In genomic region chr5:149561848-149562247, GRCh38 we compare ENCODE assay signal across 9 cellular contexts. TPM values are rescaled to one million over a fixed set of nuclear protein-coding genes. Genes with fewer than 3 reads are reported as not detected.
DNase-seq lines count a peak whose midpoint lies in the region; ATAC-seq, FAIRE-seq and TF ChIP-seq lines count a peak whose summit lies in the region.
"Had no signal": no experiment of that assay in that cellular context is flagged by ENCODE, and none has a peak within 500 bp of the region (broad histone marks: within the 10 kb centered on the region; RNA-seq: fewer than 3 reads in every experiment).

No MANE protein-coding gene starts in this region.

- H3K4me1 ChIP-seq in HUES64 (ENCODE audit: insufficient read depth, low read length) (peaks cover 36% of the 10 kb centered on the region), keratinocyte (ENCODE audit: control insufficient read depth, extremely low read depth, insufficient read depth, low read length) (peaks cover 25% of the 10 kb centered on the region), tibial nerve (peaks cover 0 to 45% (median 32%) of the 10 kb centered on the region in 4 donors)

- in situ Hi-C loops in astrocyte of the cerebellum (cut with HindIII; ENCODE audit: low sequenced_read_pairs) = no loop called here

- no peaks in the 10 kb centered on the region for H3K79me2 ChIP-seq in keratinocyte (ENCODE audit: control insufficient read depth, insufficient read depth, low read length)

- CTCF ChIA-PET in activated CD8-positive, alpha-beta memory T cell treated with anti-CD3 and anti-CD28 coated beads, Interleukin-2, amount 10 ng/mL, durations not matched to agents 7 days and 5 days (lab: Charles Lee) = interaction anchor here (0.6 to 4.8 kb wide), 12 partner anchors 10 to 181 kb away, joined by 3 to 32 read pairs (median 6); partner anchors contain the start of gene CSNK1A1

- peak in 1 of 2 donors; percentile 76 for TF ChIP-seq EP300 in tibial nerve (IDR thresholded peaks at IDR 0.05)

- 63% methylated on average over 1 of the region's 2 CpGs for WGBS in HUES64
- WGBS in tibial nerve, 2 donors = 16 to 25% methylated on average over 2 of the region's 2 CpGs

- no peaks in the 10 kb centered on the region for H4K20me1 ChIP-seq in keratinocyte (ENCODE audit: control insufficient read depth, extremely low read depth, insufficient read depth, low read length)

- no peak overlapping the region for H3K27ac Mint-ChIP-seq in activated CD8-positive, alpha-beta memory T cell treated with anti-CD3 and anti-CD28 coated beads, Interleukin-2, amount 10 ng/mL, durations not matched to agents 7 days and 5 days
- H3K27ac Mint-ChIP-seq in glutamatergic neuron (ENCODE audit: unreplicated experiment) = no peak overlapping the region

- no peak overlapping the region for H2AFZ ChIP-seq in keratinocyte (ENCODE audit: control insufficient read depth, low read length)

- H3K4me3 ChIP-seq in AG10803 (ENCODE audit: low read length) (peak overlapping the region; percentile 28; the same call in 1 of the 2 replicates), HUES64 (ENCODE audit: low read length) (no peak overlapping the region), astrocyte of the cerebellum (ENCODE audit: low read depth, low read length) (no peak overlapping the region), keratinocyte (ENCODE audit: control insufficient read depth in 2 of 3, extremely low read depth in 1 of 3, insufficient read depth in 2 of 3, low read depth in 1 of 3, low read length in 3 of 3) (peak overlapping the region in 2 of 3 experiments; percentile 58), tibial nerve (no peak overlapping the region)

- TF ChIP-seq CTCF in AG10803 (conservative IDR thresholded peaks at IDR 0.05; ENCODE audit: low read length) (no peak), astrocyte of the cerebellum (IDR thresholded peaks at IDR 0.05; ENCODE audit: low read depth, low read length, missing control alignments) (no peak), keratinocyte (optimal IDR thresholded peaks at IDR 0.05 in 1 of 3, IDR thresholded peaks at IDR 0.05 in 1 of 3, conservative IDR thresholded peaks at IDR 0.05 in 1 of 3; ENCODE audit: extremely low read depth in 1 of 3, insufficient read depth in 2 of 3, low read length in 3 of 3) (no peak), tibial nerve (IDR thresholded peaks at IDR 0.05) (no peak), glutamatergic neuron (IDR thresholded peaks at IDR 0.05; ENCODE audit: partially characterized antibody, unreplicated experiment) (no peak)

- H3K36me3 ChIP-seq in HUES64 (ENCODE audit: insufficient read depth, low read length) = no peaks in the 10 kb centered on the region
- no peaks in the 10 kb centered on the region for H3K36me3 ChIP-seq in keratinocyte (ENCODE audit: control insufficient read depth in 2 of 2, extremely low read depth in 1 of 2, insufficient read depth in 2 of 2, low read length in 2 of 2)
- no peaks in the 10 kb centered on the region for H3K36me3 ChIP-seq in tibial nerve

- no peak for ATAC-seq in activated CD8-positive, alpha-beta memory T cell treated with anti-CD3 and anti-CD28 coated beads, Interleukin-2, amount 10 ng/mL, durations not matched to agents 7 days and 5 days
- no peak for ATAC-seq in GM19328 (IDR thresholded peaks at IDR 0.05; ENCODE audit: unreplicated experiment)

- dilution Hi-C loops in keratinocyte (cut with MboI; ENCODE audit: extremely low pct_ligation_motif_present, low sequenced_read_pairs) = no loop called here

- peak in 1 of 2 donors; percentile 9 for TF ChIP-seq POLR2A in tibial nerve (IDR thresholded peaks at IDR 0.05)

- peaks cover 5% of the 10 kb centered on the region for H3K4me1 Mint-ChIP-seq in activated CD8-positive, alpha-beta memory T cell treated with anti-CD3 and anti-CD28 coated beads, Interleukin-2, amount 10 ng/mL, durations not matched to agents 7 days and 5 days
- no peaks in the 10 kb centered on the region for H3K4me1 Mint-ChIP-seq in glutamatergic neuron (ENCODE audit: low read depth, unreplicated experiment)

- peak overlapping the region; percentile 94 for H3K27ac ChIP-seq in HUES64 (ENCODE audit: low read depth, low read length)
- peak overlapping the region; percentile 92 for H3K27ac ChIP-seq in keratinocyte (ENCODE audit: control insufficient read depth, insufficient read depth, low read length)
- peak overlapping the region; percentile 51 to 92 (median 69) for H3K27ac ChIP-seq in tibial nerve

- peak; percentile 85 for FAIRE-seq in keratinocyte (lab: Jason Lieb, UNC)

- no peak overlapping the region for H3K4me3 Mint-ChIP-seq in activated CD8-positive, alpha-beta memory T cell treated with anti-CD3 and anti-CD28 coated beads, Interleukin-2, amount 10 ng/mL, durations not matched to agents 7 days and 5 days
- H3K4me3 Mint-ChIP-seq in glutamatergic neuron (ENCODE audit: unreplicated experiment) = no peak overlapping the region

- no peaks in the 10 kb centered on the region for H3K9me3 Mint-ChIP-seq in activated CD8-positive, alpha-beta memory T cell treated with anti-CD3 and anti-CD28 coated beads, Interleukin-2, amount 10 ng/mL, durations not matched to agents 7 days and 5 days (ENCODE audit: low read depth)
- H3K9me3 Mint-ChIP-seq in glutamatergic neuron (ENCODE audit: unreplicated experiment) = no peaks in the 10 kb centered on the region

- H3K9me3 ChIP-seq in HUES64 (ENCODE audit: insufficient read depth, low read depth, low read length) (no peaks in the 10 kb centered on the region), keratinocyte (ENCODE audit: control insufficient read depth, low read depth, low read length) (no peaks in the 10 kb centered on the region), tibial nerve (no peaks in the 10 kb centered on the region)

- H3K36me3 Mint-ChIP-seq in activated CD8-positive, alpha-beta memory T cell treated with anti-CD3 and anti-CD28 coated beads, Interleukin-2, amount 10 ng/mL, durations not matched to agents 7 days and 5 days = no peaks in the 10 kb centered on the region
- no peaks in the 10 kb centered on the region for H3K36me3 Mint-ChIP-seq in glutamatergic neuron (ENCODE audit: unreplicated experiment)

- H3K27me3 ChIP-seq in HUES64 (ENCODE audit: insufficient read depth, low read length) (no peaks in the 10 kb centered on the region), keratinocyte (ENCODE audit: control insufficient read depth, extremely low read depth, insufficient read depth, low read length) (no peaks in the 10 kb centered on the region), tibial nerve (no peaks in the 10 kb centered on the region)

- H3K4me2 ChIP-seq in keratinocyte (ENCODE audit: control insufficient read depth, extremely low read depth, insufficient read depth, low read depth, low read length) = peak overlapping the region; percentile 84

- peak overlapping the region; percentile 74; the same call in 1 of the 2 replicates for H3K9ac ChIP-seq in HUES64 (ENCODE audit: low read depth, low read length)
- peak overlapping the region; percentile 67 for H3K9ac ChIP-seq in keratinocyte (ENCODE audit: control insufficient read depth, extremely low read depth, insufficient read depth, low read length)

- H3K27me3 Mint-ChIP-seq in activated CD8-positive, alpha-beta memory T cell treated with anti-CD3 and anti-CD28 coated beads, Interleukin-2, amount 10 ng/mL, durations not matched to agents 7 days and 5 days = no peaks in the 10 kb centered on the region
- H3K27me3 Mint-ChIP-seq in glutamatergic neuron (ENCODE audit: unreplicated experiment) = peaks cover 3% of the 10 kb centered on the region

- no peaks in the 10 kb centered on the region for H3K9me1 ChIP-seq in keratinocyte (ENCODE audit: control insufficient read depth, extremely low read depth, insufficient read depth, low read length)

- DNase-seq in AG10803 (ENCODE audit: low read depth) (peak; percentile 95), astrocyte of the cerebellum (ENCODE audit: low read depth) (peak; percentile 93), keratinocyte (ENCODE audit: low read depth, low spot score) (peak; percentile 81), tibial nerve (ENCODE audit: low spot score in 2 of 2) (peak in 1 of 2 donors; percentile 22), glutamatergic neuron (no peak)
- DNase-seq in activated CD8-positive, alpha-beta memory T cell treated with anti-CD3 and anti-CD28 coated beads, Interleukin-2, amount 10 ng/mL, durations not matched to agents 7 days and 5 days = no peak

RNA-seq across cellular contexts. Expression of gene CSNK1A1, which starts 10.6 kb away (rescaled TPM):
- polyA plus RNA-seq in HUES64 (2013, experiment 1 of 2) = 155 TPM
- polyA plus RNA-seq in HUES64 (2013, experiment 2 of 2) = 160 TPM
- 195 to 289 TPM (median 265 TPM) in 3 replicates for polyA plus RNA-seq in keratinocyte
- 951 TPM for polyA plus RNA-seq in keratinocyte (2011; ENCODE audit: low read depth)
- polyA plus RNA-seq in keratinocyte (2011; cell fraction: cytosol; rRNA removed) = 163 and 296 TPM in 2 replicates
- polyA plus RNA-seq in keratinocyte (2011; cell fraction: nucleus; rRNA removed) = 204 and 245 TPM in 2 replicates
- polyA plus RNA-seq in keratinocyte (2012; ENCODE audit: low replicate concordance) = 203 and 302 TPM in 2 replicates
- polyA minus RNA-seq in keratinocyte = 139 to 440 TPM (median 413 TPM) in 3 replicates
- polyA minus RNA-seq in keratinocyte (2011; cell fraction: cytosol; rRNA and poly(A)+ RNA removed) = 372 TPM
- polyA minus RNA-seq in keratinocyte (2011; cell fraction: nucleus; rRNA and poly(A)+ RNA removed) = 205 and 376 TPM in 2 replicates
- 100 to 1,000 TPM; 146 to 200 (median 166) TPM for total RNA-seq in tibial nerve
- total RNA-seq in activated CD8-positive, alpha-beta memory T cell treated with anti-CD3 and anti-CD28 coated beads, Interleukin-2, amount 10 ng/mL, durations not matched to agents 7 days and 5 days = 100 to 1,000 TPM; 193 to 204 TPM
- 289 TPM for total RNA-seq in glutamatergic neuron (ENCODE audit: unreplicated experiment)

RNA-seq across cellular contexts. Expression of gene ARHGEF37, which starts 19.4 kb away (rescaled TPM):
- 0.60 TPM for polyA plus RNA-seq in HUES64 (2013, experiment 1 of 2)
- 0.57 TPM for polyA plus RNA-seq in HUES64 (2013, experiment 2 of 2)
- 4.1 to 25.0 TPM (median 8.7 TPM) in 3 replicates for polyA plus RNA-seq in keratinocyte
- 19.3 TPM for polyA plus RNA-seq in keratinocyte (2011; ENCODE audit: low read depth)
- 7.9 and 8.8 TPM in 2 replicates for polyA plus RNA-seq in keratinocyte (2011; cell fraction: cytosol; rRNA removed)
- polyA plus RNA-seq in keratinocyte (2011; cell fraction: nucleus; rRNA removed) = 22.3 and 22.9 TPM in 2 replicates
- 5.7 and 29.3 TPM in 2 replicates for polyA plus RNA-seq in keratinocyte (2012; ENCODE audit: low replicate concordance)
- polyA minus RNA-seq in keratinocyte = 6.6 to 21.9 TPM (median 11.9 TPM) in 3 replicates
- 6.9 TPM for polyA minus RNA-seq in keratinocyte (2011; cell fraction: cytosol; rRNA and poly(A)+ RNA removed)
- polyA minus RNA-seq in keratinocyte (2011; cell fraction: nucleus; rRNA and poly(A)+ RNA removed) = 15.3 and 18.8 TPM in 2 replicates
- total RNA-seq in tibial nerve = 10 to 100 TPM; 28.8 to 73.7 (median 62.7) TPM
- total RNA-seq in activated CD8-positive, alpha-beta memory T cell treated with anti-CD3 and anti-CD28 coated beads, Interleukin-2, amount 10 ng/mL, durations not matched to agents 7 days and 5 days = 1 to 10 TPM in 1 of 2 experiments, under 1 TPM in 1; 0.37 to 1.1 TPM
- 1.0 TPM for total RNA-seq in glutamatergic neuron (ENCODE audit: unreplicated experiment)
- total RNA-seq: mononuclear cell had no signal

Comparison
In these comparisons a context has a peak if more than half of its experiments do, and no peak if none do; other contexts are left out.
1. DNase-seq: peak in AG10803 (single experiment), astrocyte of the cerebellum (single experiment) and keratinocyte (single experiment); none in activated CD8-positive, alpha-beta memory T cell treated with anti-CD3 and anti-CD28 coated beads, Interleukin-2, amount 10 ng/mL, durations not matched to agents 7 days and 5 days (single experiment) and glutamatergic neuron (single experiment).
2. H3K4me3 ChIP-seq: peak in AG10803 (single experiment) and keratinocyte (2 of 3); none in HUES64 (single experiment), astrocyte of the cerebellum (single experiment) and tibial nerve (0 of 4).
3. RNA of gene ARHGEF37, which starts 19.4 kb away (total RNA-seq): 28.8 to 73.7 TPM in tibial nerve; 0.37 to 1.1 TPM in activated CD8-positive, alpha-beta memory T cell treated with anti-CD3 and anti-CD28 coated beads, Interleukin-2, amount 10 ng/mL, durations not matched to agents 7 days and 5 days and 1.0 TPM in glutamatergic neuron (single experiment); every median in the first group is over 10 times any median in the second.
4. Peak in every context shown above with its lines, with median percentiles within 50 percentile points of each other: H3K27ac ChIP-seq.